9 cellular contexts compared by ENCODE assay signal in the genomic region with DNA sequence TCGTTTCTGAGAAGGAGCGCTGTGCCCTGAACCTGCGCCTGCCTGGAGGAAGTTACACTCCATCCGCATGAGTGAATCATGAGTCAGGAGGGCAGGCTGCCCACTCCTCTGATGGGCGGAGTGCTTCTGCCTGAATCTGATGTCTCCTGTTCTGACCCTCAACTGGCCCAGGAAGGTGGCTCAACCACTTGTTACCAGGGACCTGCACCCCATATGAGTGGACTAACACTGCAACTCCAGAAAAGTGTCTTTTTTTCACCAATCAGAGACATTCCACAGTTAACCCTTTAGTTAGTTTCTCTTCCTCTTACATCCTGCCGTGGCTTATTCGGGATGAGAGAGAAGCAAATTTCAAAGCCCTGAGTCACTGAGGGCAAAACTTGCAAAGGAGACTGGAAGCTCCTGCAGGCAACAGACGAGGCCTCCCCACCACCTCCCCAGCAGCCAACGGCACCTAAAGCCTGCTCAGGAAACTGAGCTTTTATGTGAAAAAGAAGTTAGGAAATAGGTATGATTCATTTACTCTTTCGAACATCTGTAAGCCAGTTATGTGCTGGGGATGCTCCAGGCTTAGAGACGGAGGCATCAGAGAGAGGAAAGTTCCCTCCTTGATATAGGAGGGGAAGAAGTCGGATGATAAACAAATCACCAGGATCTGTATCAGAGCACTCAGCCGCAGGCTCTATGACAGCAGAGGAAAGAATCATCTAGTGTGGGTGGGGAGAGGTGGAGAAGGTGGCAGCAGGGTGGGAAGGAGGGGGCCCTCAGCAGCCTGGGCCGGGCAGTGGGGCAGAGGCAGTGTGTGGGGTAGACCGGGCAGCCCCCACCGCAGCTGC. TPM values are rescaled to one million over a fixed set of nuclear protein-coding genes. Genes with fewer than 3 reads are reported as not detected.
DNase-seq lines count a peak whose midpoint lies in the region; ATAC-seq and TF ChIP-seq lines count a peak whose summit lies in the region.
"Had no signal": no experiment of that assay in that cellular context is flagged by ENCODE, and none has a peak within 500 bp of the region (broad histone marks: within the 10 kb centered on the region; RNA-seq: fewer than 3 reads in every experiment).

No MANE protein-coding gene starts in this region.

- H3K4me3 ChIP-seq in Peyer's patch = peak overlapping the region in 1 of 4 donors; percentile 6

- peak overlapping the region; percentile 98 for H3K27ac Mint-ChIP-seq in activated CD4-positive, alpha-beta T cell treated with anti-CD3 and anti-CD28 coated beads for 36 hours
- H3K27ac Mint-ChIP-seq in immature natural killer cell = peak overlapping the region; percentile 97 to 100 (median 98)

- H3K27ac ChIP-seq in Peyer's patch (peak overlapping the region; percentile 69 to 87 (median 79)), adipose tissue (ENCODE audit: low read depth, low read length) (peak overlapping the region; percentile 55)
- H3K27ac ChIP-seq: C4-2B had no signal

- no peaks in the 10 kb centered on the region for H3K27me3 Mint-ChIP-seq in activated CD4-positive, alpha-beta T cell treated with anti-CD3 and anti-CD28 coated beads for 36 hours
- peaks cover 10 to 46% (median 41%) of the 10 kb centered on the region in 3 donors for H3K27me3 Mint-ChIP-seq in immature natural killer cell (ENCODE audit: low read depth in 3 of 3)

- H3K36me3 Mint-ChIP-seq in activated CD4-positive, alpha-beta T cell treated with anti-CD3 and anti-CD28 coated beads for 36 hours (ENCODE audit: low read depth) = peaks cover 59% of the 10 kb centered on the region
- peaks cover 31 to 62% (median 45%) of the 10 kb centered on the region in 3 donors for H3K36me3 Mint-ChIP-seq in immature natural killer cell

- POLR2A ChIA-PET in activated CD4-positive, alpha-beta T cell treated with anti-CD3 and anti-CD28 coated beads for 36 hours (lab: Charles Lee) = interaction anchor here (0.5 to 4.2 kb wide), 16 partner anchors 23 to 126 kb away, joined by 3 to 48 read pairs (median 5); partner anchors contain the start of gene MBP

- H3K4me3 Mint-ChIP-seq in activated CD4-positive, alpha-beta T cell treated with anti-CD3 and anti-CD28 coated beads for 36 hours = peak overlapping the region; percentile 60
- H3K4me3 Mint-ChIP-seq in immature natural killer cell = peak overlapping the region; percentile 76 to 86 (median 82)

- H3K9me3 Mint-ChIP-seq in activated CD4-positive, alpha-beta T cell treated with anti-CD3 and anti-CD28 coated beads for 36 hours (ENCODE audit: low read depth) = no peaks in the 10 kb centered on the region
- H3K9me3 Mint-ChIP-seq in immature natural killer cell = no peaks in the 10 kb centered on the region

- peaks cover 0 to 74% (median 41%) of the 10 kb centered on the region in 4 donors for H3K4me1 ChIP-seq in Peyer's patch

- CTCF ChIA-PET in activated CD4-positive, alpha-beta T cell treated with anti-CD3 and anti-CD28 coated beads for 36 hours (lab: Charles Lee) = interaction anchor here (1.1 to 3.1 kb wide), 10 partner anchors 13 to 110 kb away, joined by 4 to 21 read pairs (median 6); no protein-coding TSS in a partner anchor

- intact Hi-C loops in activated CD4-positive, alpha-beta T cell treated with anti-CD3 and anti-CD28 coated beads for 36 hours (cut with DNase I, micrococcal nuclease) = loop anchor here (1.0 to 10.0 kb wide), 14 partner anchors 23 to 727 kb away; partner anchors contain the start of genes MBP (in 1 of the 2) and ZNF236 (in 1 of the 2)

- DNase-seq in activated CD4-positive, alpha-beta T cell treated with anti-CD3 and anti-CD28 coated beads for 36 hours = peak; percentile 79
- DNase-seq in activated CD4-positive, alpha-beta T cell treated with anti-CD3 and anti-CD28 coated beads for 1 hour = no peak
- peak in 2 of 3 donors; percentile 75 to 88 for DNase-seq in Peyer's patch
- peak; percentile 60 to 65 (median 64) for DNase-seq in immature natural killer cell
- peak; percentile 71 to 72 for DNase-seq in stimulated activated CD4-positive, alpha-beta T cell treated with anti-CD3 and anti-CD28 coated beads, Interleukin-2, amount 100 ng/mL, for 24 hours
- DNase-seq in NCI-H187 (lab: John Stamatoyannopoulos, UW) = no peak

- H3K27me3 ChIP-seq in Peyer's patch = no peaks in the 10 kb centered on the region

- no peak for TF ChIP-seq CTCF in Peyer's patch (IDR thresholded peaks at IDR 0.05)

- TF ChIP-seq POLR2A in Peyer's patch (IDR thresholded peaks at IDR 0.05) = no peak

- peaks cover 93% of the 10 kb centered on the region for H3K4me1 Mint-ChIP-seq in activated CD4-positive, alpha-beta T cell treated with anti-CD3 and anti-CD28 coated beads for 36 hours
- H3K4me1 Mint-ChIP-seq in immature natural killer cell = peaks cover 99 to 100% of the 10 kb centered on the region in 2 donors

- WGBS in adipose tissue, 3 donors = 14 to 52% (median 20%) methylated on average over 16 of the region's 16 CpGs

- peaks cover 0 to 20% (median 0%) of the 10 kb centered on the region in 3 donors for H3K36me3 ChIP-seq in Peyer's patch

- peak; percentile 49 for ATAC-seq in activated CD4-positive, alpha-beta T cell treated with anti-CD3 and anti-CD28 coated beads for 36 hours
- peak; percentile 31 for ATAC-seq in HG03039 (IDR thresholded peaks at IDR 0.05; ENCODE audit: unreplicated experiment)

- no peaks in the 10 kb centered on the region for H3K9me3 ChIP-seq in Peyer's patch

RNA-seq across cellular contexts. Expression of gene MBP, which starts 31.0 kb away (rescaled TPM):
- total RNA-seq in activated CD4-positive, alpha-beta T cell treated with anti-CD3 and anti-CD28 coated beads for 36 hours = 10 to 100 TPM; 47.0 to 65.7 TPM
- total RNA-seq in Peyer's patch = 10 to 100 TPM; 40.9 to 67.7 (median 51.8) TPM
- polyA plus RNA-seq in adipose tissue (10 to 100 TPM in 1 of 3 donors, 1 to 10 TPM in 2; 6.6 to 14.6 (median 8.5) TPM), immature natural killer cell (100 to 1,000 TPM; 187 to 403 (median 297) TPM)

Comparison
In these comparisons a context has a peak if more than half of its experiments do, and no peak if none do; other contexts are left out.
1. DNase-seq: peak in activated CD4-positive, alpha-beta T cell treated with anti-CD3 and anti-CD28 coated beads for 36 hours (single experiment), Peyer's patch (2 of 3), immature natural killer cell (3 of 3) and stimulated activated CD4-positive, alpha-beta T cell treated with anti-CD3 and anti-CD28 coated beads, Interleukin-2, amount 100 ng/mL, for 24 hours (2 of 2); none in activated CD4-positive, alpha-beta T cell treated with anti-CD3 and anti-CD28 coated beads for 1 hour (single experiment) and NCI-H187 (0 of 2).